In the genomic region with DNA sequence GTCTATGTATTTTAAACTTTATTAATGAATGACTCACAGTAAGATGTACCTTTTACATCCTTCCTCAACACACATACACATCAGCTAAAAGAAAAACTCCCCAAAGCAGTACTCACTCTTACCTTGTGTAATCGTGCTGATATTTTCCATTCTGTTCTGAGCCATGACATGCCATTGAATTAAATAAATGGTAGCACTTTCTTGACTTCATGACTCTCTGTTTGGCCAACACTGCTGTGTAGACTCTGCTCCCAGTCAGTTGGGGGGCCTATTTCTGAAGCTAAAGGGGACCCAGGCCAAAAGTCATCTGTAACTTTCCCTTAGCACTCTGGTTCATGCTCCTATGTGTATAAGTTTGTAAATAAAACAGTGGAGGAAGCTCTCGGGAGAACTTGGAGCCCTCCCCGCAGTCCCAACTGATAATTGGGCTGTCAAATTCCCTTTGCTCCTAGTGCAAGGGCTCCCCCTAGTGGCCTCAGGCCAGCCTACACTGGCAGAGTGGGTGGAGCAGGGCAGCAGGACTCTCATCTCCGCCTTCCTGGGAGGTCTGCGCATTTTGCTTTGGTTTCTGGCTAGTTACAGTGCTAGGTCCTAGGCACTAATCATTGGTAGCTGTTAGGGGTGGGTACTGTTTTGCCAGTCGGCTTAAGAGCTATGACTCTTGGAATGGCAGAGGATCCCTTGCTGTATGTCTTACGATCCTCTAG, we compare ENCODE assay signal across 8 cellular contexts. TPM values are rescaled to one million over a fixed set of nuclear protein-coding genes. Genes with fewer than 3 reads are reported as not detected.
DNase-seq lines count a peak whose midpoint lies in the region; ATAC-seq and TF ChIP-seq lines count a peak whose summit lies in the region.

No MANE protein-coding gene starts in this region.

- TF ChIP-seq EP300 in Ishikawa (IDR thresholded peaks at IDR 0.05; ENCODE audit: borderline replicate concordance): 0 out of 2 replicates have a peak, but pooled peaks have one; percentile 26
- no peak for TF ChIP-seq EP300 in transverse colon (IDR thresholded peaks at IDR 0.05; ENCODE audit: low read depth)

- no peak overlapping the region for H3K4me3 Mint-ChIP-seq in activated T-helper 2 cell treated with anti-CD3 and anti-CD28 coated beads, Interferon-gamma antibody, Interleukin-2, Interleukin-4, amounts not matched to agents 10 μg/mL and 5 μg/mL and 100 μg/mL, durations not matched to agents 14 hours and 24 hours and 36 hours (ENCODE audit: low read depth)

- in situ Hi-C loops in transverse colon (cut with MboI; ENCODE audit: low pct_ligation_motif_present in 1 of 4, low pct_unique_long_range_greater_than_20kb in 1 of 4, low sequenced_read_pairs in 3 of 4): no loop called here

- no peaks in the 10 kb centered on the region for H3K27me3 Mint-ChIP-seq in activated T-helper 2 cell treated with anti-CD3 and anti-CD28 coated beads, Interferon-gamma antibody, Interleukin-2, Interleukin-4, amounts not matched to agents 10 μg/mL and 5 μg/mL and 100 μg/mL, durations not matched to agents 14 hours and 24 hours and 36 hours (ENCODE audit: low read depth)

- no peaks in the 10 kb centered on the region for H3K4me1 ChIP-seq in foreskin keratinocyte
- peaks cover 0 to 20% (median 9%) of the 10 kb centered on the region in 4 donors for H3K4me1 ChIP-seq in transverse colon

- no peak overlapping the region for H3K4me3 ChIP-seq in transverse colon

- TF ChIP-seq CTCF in foreskin keratinocyte (conservative IDR thresholded peaks at IDR 0.05): peak; percentile 92
- peak in 1 of 3 donors; percentile 49 for TF ChIP-seq CTCF in omental fat pad (IDR thresholded peaks at IDR 0.05)
- TF ChIP-seq CTCF in transverse colon (IDR thresholded peaks at IDR 0.05): peak; percentile 82 to 93 (median 87)

- no peak overlapping the region for H3K27ac Mint-ChIP-seq in activated T-helper 2 cell treated with anti-CD3 and anti-CD28 coated beads, Interferon-gamma antibody, Interleukin-2, Interleukin-4, amounts not matched to agents 10 μg/mL and 5 μg/mL and 100 μg/mL, durations not matched to agents 14 hours and 24 hours and 36 hours

- ATAC-seq in GM21737 (IDR thresholded peaks at IDR 0.05; ENCODE audit: unreplicated experiment) (peak; percentile 64), foreskin keratinocyte (peak; percentile 82), omental fat pad (ENCODE audit: low FRiP score) (peak; percentile 72)

- H3K27me3 ChIP-seq in foreskin keratinocyte (peaks cover 15% of the 10 kb centered on the region), transverse colon (no peaks in the 10 kb centered on the region)

- no peaks in the 10 kb centered on the region for H3K9me3 Mint-ChIP-seq in activated T-helper 2 cell treated with anti-CD3 and anti-CD28 coated beads, Interferon-gamma antibody, Interleukin-2, Interleukin-4, amounts not matched to agents 10 μg/mL and 5 μg/mL and 100 μg/mL, durations not matched to agents 14 hours and 24 hours and 36 hours

- intact Hi-C loops in activated T-helper 2 cell treated with anti-CD3 and anti-CD28 coated beads, Interferon-gamma antibody, Interleukin-2, Interleukin-4, amounts not matched to agents 10 μg/mL and 5 μg/mL and 100 μg/mL, durations not matched to agents 14 hours and 24 hours and 36 hours (cut with micrococcal nuclease): no loop called here
- intact Hi-C loops in transverse colon (cut with DNase I; ENCODE audit: low total_unique reads): no loop called here

- no peak for TF ChIP-seq POLR2A in transverse colon (IDR thresholded peaks at IDR 0.05)

- 10 to 17% methylated on average over 4 to 7 of the region's 7 CpGs for WGBS in transverse colon (ENCODE audit: low coverage in 1 of 2), 2 donors

- no peaks in the 10 kb centered on the region for H3K36me3 ChIP-seq in transverse colon

- no peak overlapping the region for H3K27ac ChIP-seq in foreskin keratinocyte
- no peak overlapping the region for H3K27ac ChIP-seq in transverse colon

- TF ChIP-seq RAD21 in Ishikawa (IDR thresholded peaks at IDR 0.05; ENCODE audit: low read depth): peak; percentile 96

- no peaks in the 10 kb centered on the region for H3K36me3 Mint-ChIP-seq in activated T-helper 2 cell treated with anti-CD3 and anti-CD28 coated beads, Interferon-gamma antibody, Interleukin-2, Interleukin-4, amounts not matched to agents 10 μg/mL and 5 μg/mL and 100 μg/mL, durations not matched to agents 14 hours and 24 hours and 36 hours (ENCODE audit: low read depth)

- no peaks in the 10 kb centered on the region for H3K4me1 Mint-ChIP-seq in activated T-helper 2 cell treated with anti-CD3 and anti-CD28 coated beads, Interferon-gamma antibody, Interleukin-2, Interleukin-4, amounts not matched to agents 10 μg/mL and 5 μg/mL and 100 μg/mL, durations not matched to agents 14 hours and 24 hours and 36 hours (ENCODE audit: low read depth)

- DNase-seq in Daoy (ENCODE audit: low read depth) (peak; percentile 78), RPMI7951 (ENCODE audit: low read depth) (peak; percentile 70), foreskin keratinocyte (no peak), omental fat pad (ENCODE audit: low spot score) (peak; percentile 89), transverse colon (peak; percentile 86)
- peak; percentile 50 for DNase-seq in activated T-helper 2 cell treated with anti-CD3 and anti-CD28 coated beads, Interferon-gamma antibody, Interleukin-2, Interleukin-4, amounts not matched to agents 10 μg/mL and 5 μg/mL and 100 μg/mL, durations not matched to agents 14 hours and 24 hours and 36 hours (ENCODE audit: low spot score)

- H3K9me3 ChIP-seq in transverse colon: no peaks in the 10 kb centered on the region

TF ChIP-seq in Ishikawa, 13 proteins besides CTCF, POLR2A, EP300 and RAD21:
- no peak for TF ChIP-seq CEBPB (IDR thresholded peaks at IDR 0.05)
- TF ChIP-seq, protein P1, sequence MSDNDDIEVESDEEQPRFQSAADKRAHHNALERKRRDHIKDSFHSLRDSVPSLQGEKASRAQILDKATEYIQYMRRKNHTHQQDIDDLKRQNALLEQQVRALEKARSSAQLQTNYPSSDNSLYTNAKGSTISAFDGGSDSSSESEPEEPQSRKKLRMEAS (IDR thresholded peaks at IDR 0.05): peak; percentile 29; the same call in 1 of the 2 replicates
- TF ChIP-seq FOXM1 (IDR thresholded peaks at IDR 0.05; ENCODE audit: borderline replicate concordance, low read depth): no peak
- 0 out of 2 replicates have a peak, but pooled peaks have one; percentile 12 for TF ChIP-seq TEAD4 (IDR thresholded peaks at IDR 0.05)

RNA-seq across cellular contexts. Expression of gene FYB2, which starts 1.7 kb away (rescaled TPM):
- total RNA-seq in Daoy (2014; rRNA removed; shearing (Covaris generic)): not detected in 2 replicates
- not detected in 2 replicates for total RNA-seq in RPMI7951 (2014; rRNA removed; shearing (Covaris generic))
- not detected in 2 replicates for total RNA-seq in activated T-helper 2 cell treated with anti-CD3 and anti-CD28 coated beads, Interferon-gamma antibody, Interleukin-2, Interleukin-4, amounts not matched to agents 10 μg/mL and 5 μg/mL and 100 μg/mL, durations not matched to agents 14 hours and 24 hours and 36 hours
- not detected in 2 replicates for total RNA-seq in foreskin keratinocyte
- not detected in 2 replicates for polyA plus RNA-seq in foreskin keratinocyte
- total RNA-seq in omental fat pad: not detected
- total RNA-seq in transverse colon: 1 to 10 TPM; 2.4 to 7.1 (median 5.6) TPM

RNA-seq across cellular contexts. Expression of gene C8A, which starts 33.7 kb away (rescaled TPM):
- not detected in 2 replicates for total RNA-seq in Daoy (2014; rRNA removed; shearing (Covaris generic))
- total RNA-seq in RPMI7951 (2014; rRNA removed; shearing (Covaris generic)): not detected in 2 replicates
- not detected in 2 replicates for total RNA-seq in activated T-helper 2 cell treated with anti-CD3 and anti-CD28 coated beads, Interferon-gamma antibody, Interleukin-2, Interleukin-4, amounts not matched to agents 10 μg/mL and 5 μg/mL and 100 μg/mL, durations not matched to agents 14 hours and 24 hours and 36 hours
- total RNA-seq in foreskin keratinocyte (not detected in 2 replicates), omental fat pad (not detected), transverse colon (not detected)
- polyA plus RNA-seq in foreskin keratinocyte: not detected in 2 replicates

Comparison
In these comparisons a context has a peak if more than half of its experiments do, and no peak if none do; other contexts are left out.
1. DNase-seq: peak in Daoy (single experiment), RPMI7951 (single experiment), activated T-helper 2 cell treated with anti-CD3 and anti-CD28 coated beads, Interferon-gamma antibody, Interleukin-2, Interleukin-4, amounts not matched to agents 10 μg/mL and 5 μg/mL and 100 μg/mL, durations not matched to agents 14 hours and 24 hours and 36 hours (single experiment), omental fat pad (single experiment) and transverse colon (single experiment); none in foreskin keratinocyte (0 of 2).
2. Peak in every context shown above with its lines, with median percentiles within 50 percentile points of each other: ATAC-seq.